Comparison of ENCODE assay signal across 21 cellular contexts in genomic region chr9:135815433-135816178, GRCh38.
DNase-seq lines count a peak whose midpoint lies in the region; ATAC-seq and TF ChIP-seq lines count a peak whose summit lies in the region.
"Had no signal": no experiment of that assay in that cellular context is flagged by ENCODE, and none has a peak within 500 bp of the region (broad histone marks: within the 10 kb centered on the region; RNA-seq: fewer than 3 reads in every experiment).

No MANE protein-coding gene starts in this region.

- no peaks in the 10 kb centered on the region for H3K9me3 ChIP-seq in heart right ventricle
- H3K9me3 ChIP-seq: BLaER1, prostate gland had no signal

- peaks cover 78% of the 10 kb centered on the region for H3K36me3 Mint-ChIP-seq in WTC11
- peaks cover 25% of the 10 kb centered on the region for H3K36me3 Mint-ChIP-seq in type B pancreatic cell

- ATAC-seq in Right ventricle myocardium inferior = no peak
- ATAC-seq in heart right ventricle = no peak
- ATAC-seq in WTC11 = peak; percentile 13; the same call in 1 of the 2 replicates

- H3K9me3 Mint-ChIP-seq in WTC11 = no peaks in the 10 kb centered on the region
- no peaks in the 10 kb centered on the region for H3K9me3 Mint-ChIP-seq in type B pancreatic cell
- H3K9me3 Mint-ChIP-seq: mesothelial cell of epicardium, nephron had no signal

- peak overlapping the region; percentile 54; the same call in 1 of the 2 replicates for H3K27ac Mint-ChIP-seq in WTC11
- H3K27ac Mint-ChIP-seq in type B pancreatic cell = no peak overlapping the region
- H3K27ac Mint-ChIP-seq: mesothelial cell of epicardium had no signal

- H3K4me1 Mint-ChIP-seq in WTC11 (peaks cover 4% of the 10 kb centered on the region; the same call in 1 of the 2 replicates), type B pancreatic cell (ENCODE audit: unreplicated experiment) (no peaks in the 10 kb centered on the region)
- H3K4me1 Mint-ChIP-seq: mesothelial cell of epicardium had no signal

- no peaks in the 10 kb centered on the region for H3K27me3 Mint-ChIP-seq in WTC11 (ENCODE audit: low read depth)
- no peaks in the 10 kb centered on the region for H3K27me3 Mint-ChIP-seq in type B pancreatic cell

- H3K27ac ChIP-seq in heart right ventricle = no peak overlapping the region
- H3K27ac ChIP-seq: BLaER1, prostate gland, skin epidermis had no signal

- CTCF ChIA-PET in WTC11 (lab: Charles Lee) = interaction anchor here (1.4 kb wide), 1 partner anchor 117 kb away, joined by 3 read pairs; no protein-coding TSS in a partner anchor

- 86 to 88% methylated on average over 24 of the region's 24 CpGs for WGBS in heart right ventricle, 2 donors

- H3K4me3 Mint-ChIP-seq in WTC11 = no peak overlapping the region
- no peak overlapping the region for H3K4me3 Mint-ChIP-seq in type B pancreatic cell
- H3K4me3 Mint-ChIP-seq: mesothelial cell of epicardium, nephron had no signal

- peaks cover 0 to 100% (median 67%) of the 10 kb centered on the region in 9 donors for H3K36me3 ChIP-seq in heart right ventricle

- POLR2A ChIA-PET in WTC11 (lab: Charles Lee) = no interaction called here

- DNase-seq in Right ventricle myocardium inferior (ENCODE audit: missing footprints) (peak; percentile 64), heart right ventricle (no peak), WTC11 (ENCODE audit: low spot score) (no peak), mesenteric fat pad (ENCODE audit: low spot score) (peak; percentile 88), NCI-H774 (lab: John Stamatoyannopoulos, UW) (no peak), activated gamma-delta T cell treated with Interleukin-2 at 50 U/mL for 16 hours (no peak), type B pancreatic cell (ENCODE audit: extremely low spot score, unreplicated experiment) (no peak), NCI-H524 treated with DMSO at 0.1 percent for 48 hours (lab: John Stamatoyannopoulos, UW) (no peak)
- DNase-seq: activated CD4-positive, alpha-beta T cell treated with anti-CD3 and anti-CD28 coated beads for 48 hours; activated naive CD4-positive, alpha-beta T cell treated with Interleukin-2 at 50 U/mL for 16 hours; cerebellar nuclear complex; left cardiac atrium; NCI-H1092; NCI-H2029 treated with DMSO at 0.1 percent for 48 hours; NCI-H69; stimulated activated CD4-positive, alpha-beta T cell treated with anti-CD3 and anti-CD28 coated beads, Interleukin-4, amount 100 ng/mL, for 1 hour had no signal

- intact Hi-C loops in Right ventricle myocardium inferior (cut with DNase I) = no loop called here
- intact Hi-C loops in heart right ventricle (cut with DNase I) = no loop called here

- H3K27me3 ChIP-seq in heart right ventricle = no peaks in the 10 kb centered on the region
- H3K27me3 ChIP-seq: BLaER1 had no signal

- TF ChIP-seq CTCF in heart right ventricle (IDR thresholded peaks at IDR 0.05) (no peak), WTC11 (IDR thresholded peaks at IDR 0.05) (no peak), type B pancreatic cell (conservative IDR thresholded peaks at IDR 0.05) (no peak)

- H3K4me1 ChIP-seq in heart right ventricle = peaks cover 0 to 7% (median 0%) of the 10 kb centered on the region in 9 donors
- H3K4me1 ChIP-seq: prostate gland had no signal

- no peak overlapping the region for H3K4me3 ChIP-seq in heart right ventricle
- H3K4me3 ChIP-seq: BLaER1, prostate gland, skin epidermis had no signal

TF ChIP-seq in WTC11, 78 proteins besides CTCF, POLR2A, EP300 and RAD21:
- TF ChIP-seq, protein P1, sequence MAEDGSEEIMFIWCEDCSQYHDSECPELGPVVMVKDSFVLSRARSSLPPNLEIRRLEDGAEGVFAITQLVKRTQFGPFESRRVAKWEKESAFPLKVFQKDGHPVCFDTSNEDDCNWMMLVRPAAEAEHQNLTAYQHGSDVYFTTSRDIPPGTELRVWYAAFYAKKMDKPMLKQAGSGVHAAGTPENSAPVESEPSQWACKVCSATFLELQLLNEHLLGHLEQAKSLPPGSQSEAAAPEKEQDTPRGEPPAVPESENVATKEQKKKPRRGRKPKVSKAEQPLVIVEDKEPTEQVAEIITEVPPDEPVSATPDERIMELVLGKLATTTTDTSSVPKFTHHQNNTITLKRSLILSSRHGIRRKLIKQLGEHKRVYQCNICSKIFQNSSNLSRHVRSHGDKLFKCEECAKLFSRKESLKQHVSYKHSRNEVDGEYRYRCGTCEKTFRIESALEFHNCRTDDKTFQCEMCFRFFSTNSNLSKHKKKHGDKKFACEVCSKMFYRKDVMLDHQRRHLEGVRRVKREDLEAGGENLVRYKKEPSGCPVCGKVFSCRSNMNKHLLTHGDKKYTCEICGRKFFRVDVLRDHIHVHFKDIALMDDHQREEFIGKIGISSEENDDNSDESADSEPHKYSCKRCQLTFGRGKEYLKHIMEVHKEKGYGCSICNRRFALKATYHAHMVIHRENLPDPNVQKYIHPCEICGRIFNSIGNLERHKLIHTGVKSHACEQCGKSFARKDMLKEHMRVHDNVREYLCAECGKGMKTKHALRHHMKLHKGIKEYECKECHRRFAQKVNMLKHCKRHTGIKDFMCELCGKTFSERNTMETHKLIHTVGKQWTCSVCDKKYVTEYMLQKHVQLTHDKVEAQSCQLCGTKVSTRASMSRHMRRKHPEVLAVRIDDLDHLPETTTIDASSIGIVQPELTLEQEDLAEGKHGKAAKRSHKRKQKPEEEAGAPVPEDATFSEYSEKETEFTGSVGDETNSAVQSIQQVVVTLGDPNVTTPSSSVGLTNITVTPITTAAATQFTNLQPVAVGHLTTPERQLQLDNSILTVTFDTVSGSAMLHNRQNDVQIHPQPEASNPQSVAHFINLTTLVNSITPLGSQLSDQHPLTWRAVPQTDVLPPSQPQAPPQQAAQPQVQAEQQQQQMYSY (CRISPR knock-in tag; IDR thresholded peaks at IDR 0.05) = no peak
- TF ChIP-seq TEAD4 (CRISPR knock-in tag; IDR thresholded peaks at IDR 0.05) = no peak
- no peak for TF ChIP-seq FOXP1 (CRISPR knock-in tag; IDR thresholded peaks at IDR 0.05; ENCODE audit: borderline replicate concordance)
- TF ChIP-seq CREB1 (CRISPR knock-in tag; IDR thresholded peaks at IDR 0.05) = no peak
- no peak for TF ChIP-seq MYBL2 (CRISPR knock-in tag; IDR thresholded peaks at IDR 0.05)
- TF ChIP-seq FOXJ3 (CRISPR knock-in tag; IDR thresholded peaks at IDR 0.05; ENCODE audit: borderline replicate concordance) = no peak
- TF ChIP-seq TEAD1 (CRISPR knock-in tag; IDR thresholded peaks at IDR 0.05) = no peak
- no peak for TF ChIP-seq ZBTB21 (CRISPR knock-in tag; IDR thresholded peaks at IDR 0.05; ENCODE audit: borderline replicate concordance)
- TF ChIP-seq ARID4B (CRISPR knock-in tag; IDR thresholded peaks at IDR 0.05; ENCODE audit: borderline replicate concordance) = no peak
- TF ChIP-seq, protein P2, sequence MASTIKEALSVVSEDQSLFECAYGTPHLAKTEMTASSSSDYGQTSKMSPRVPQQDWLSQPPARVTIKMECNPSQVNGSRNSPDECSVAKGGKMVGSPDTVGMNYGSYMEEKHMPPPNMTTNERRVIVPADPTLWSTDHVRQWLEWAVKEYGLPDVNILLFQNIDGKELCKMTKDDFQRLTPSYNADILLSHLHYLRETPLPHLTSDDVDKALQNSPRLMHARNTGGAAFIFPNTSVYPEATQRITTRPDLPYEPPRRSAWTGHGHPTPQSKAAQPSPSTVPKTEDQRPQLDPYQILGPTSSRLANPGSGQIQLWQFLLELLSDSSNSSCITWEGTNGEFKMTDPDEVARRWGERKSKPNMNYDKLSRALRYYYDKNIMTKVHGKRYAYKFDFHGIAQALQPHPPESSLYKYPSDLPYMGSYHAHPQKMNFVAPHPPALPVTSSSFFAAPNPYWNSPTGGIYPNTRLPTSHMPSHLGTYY (CRISPR knock-in tag; IDR thresholded peaks at IDR 0.05) = no peak
- no peak for TF ChIP-seq ELF4 (CRISPR knock-in tag; IDR thresholded peaks at IDR 0.05; ENCODE audit: low read depth)
- TF ChIP-seq ZBTB43 (CRISPR knock-in tag; IDR thresholded peaks at IDR 0.05) = no peak
- TF ChIP-seq NFYB (CRISPR knock-in tag; conservative IDR thresholded peaks at IDR 0.05; ENCODE audit: low read depth) = no peak

Comparison
In these comparisons a context has a peak if more than half of its experiments do, and no peak if none do; other contexts are left out.
1. DNase-seq: peak in Right ventricle myocardium inferior (single experiment) and mesenteric fat pad (single experiment); none in heart right ventricle (0 of 2), WTC11 (single experiment), NCI-H774 (single experiment), activated gamma-delta T cell treated with Interleukin-2 at 50 U/mL for 16 hours (single experiment), type B pancreatic cell (single experiment) and NCI-H524 treated with DMSO at 0.1 percent for 48 hours (single experiment).